8 cellular contexts compared by ENCODE assay signal in the genomic region with DNA sequence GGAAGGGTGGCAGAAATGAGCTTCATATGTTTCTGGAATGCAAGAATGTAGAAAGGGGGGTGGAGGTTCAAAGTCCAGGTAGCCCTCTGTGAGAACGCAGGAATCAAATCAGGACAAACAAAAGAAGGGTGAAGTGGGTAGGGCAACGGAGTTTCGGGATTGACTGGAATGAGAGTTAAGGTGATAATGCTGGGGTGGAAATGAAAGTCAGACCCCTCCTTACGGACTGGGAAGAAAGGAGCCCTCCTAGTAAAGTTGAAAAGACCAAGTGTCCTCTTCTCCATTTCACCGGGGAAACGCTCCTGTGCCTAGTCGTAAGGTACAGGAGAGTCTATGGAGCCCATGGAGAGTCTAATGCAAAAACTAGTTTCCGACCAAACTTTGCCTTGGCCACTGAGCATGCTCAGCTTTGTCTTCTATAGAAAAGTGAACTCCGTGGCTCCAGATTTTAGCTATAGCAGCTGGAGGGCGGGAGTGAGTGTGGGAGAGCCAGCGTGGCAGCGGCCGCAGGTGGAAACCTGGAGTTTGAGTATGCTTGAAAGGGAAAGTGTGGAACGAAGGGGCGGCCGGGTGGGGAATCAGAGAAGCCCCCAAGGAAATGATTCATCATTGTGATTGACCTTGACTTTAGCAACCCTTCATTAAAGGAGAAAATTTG. TPM values are rescaled to one million over a fixed set of nuclear protein-coding genes. Genes with fewer than 3 reads are reported as not detected.
DNase-seq lines count a peak whose midpoint lies in the region; ATAC-seq, FAIRE-seq and TF ChIP-seq lines count a peak whose summit lies in the region.

No MANE protein-coding gene starts in this region.

- H3K4me3 ChIP-seq in CD8-positive, alpha-beta memory T cell (ENCODE audit: low read length) = peak overlapping the region; percentile 82
- peak overlapping the region; percentile 92 to 93 for H3K4me3 ChIP-seq in kidney (ENCODE audit: low read length in 2 of 2)

- no peak overlapping the region for H3K27ac ChIP-seq in CD8-positive, alpha-beta memory T cell (ENCODE audit: low read depth, low read length)
- peak overlapping the region; percentile 39 to 73 for H3K27ac ChIP-seq in kidney (ENCODE audit: low read depth in 2 of 2, low read length in 2 of 2)

- H3K27me3 ChIP-seq in CD8-positive, alpha-beta memory T cell (ENCODE audit: insufficient read depth, low read length, poor library complexity, severe bottlenecking) = peaks cover 6% of the 10 kb centered on the region

- peak; percentile 28 for ATAC-seq in GM21529 (IDR thresholded peaks at IDR 0.05; ENCODE audit: unreplicated experiment)

- no peaks in the 10 kb centered on the region for H3K36me3 ChIP-seq in CD8-positive, alpha-beta memory T cell (ENCODE audit: insufficient read depth, low read length)
- H3K36me3 ChIP-seq in kidney (ENCODE audit: control insufficient read depth in 1 of 2, insufficient read depth in 2 of 2, low read length in 2 of 2) = no peaks in the 10 kb centered on the region

- peaks cover 21% of the 10 kb centered on the region for H3K4me1 ChIP-seq in CD8-positive, alpha-beta memory T cell (ENCODE audit: insufficient read depth, low read length)
- peaks cover 3% of the 10 kb centered on the region in 2 donors for H3K4me1 ChIP-seq in kidney (ENCODE audit: control insufficient read depth in 1 of 2, insufficient read depth in 1 of 2, low read depth in 1 of 2, low read length in 2 of 2)

- TF ChIP-seq CTCF in kidney (IDR thresholded peaks at IDR 0.05; ENCODE audit: borderline replicate concordance, extremely low read depth, insufficient read depth) = no peak

- H3K4me1 Mint-ChIP-seq in CD8-positive, alpha-beta memory T cell = peaks cover 29 to 37% (median 29%) of the 10 kb centered on the region in 3 donors

- intact Hi-C loops in kidney (cut with DNase I) = no loop called here

- POLR2A ChIA-PET in CD8-positive, alpha-beta memory T cell (lab: Charles Lee) = interaction anchor here (1.0 kb wide), 1 partner anchor 68 kb away, joined by 3 read pairs; no protein-coding TSS in a partner anchor

- peaks cover 26 to 45% of the 10 kb centered on the region in 2 donors for H3K27me3 Mint-ChIP-seq in CD8-positive, alpha-beta memory T cell

- CTCF ChIA-PET in CD8-positive, alpha-beta memory T cell (lab: Charles Lee) = interaction anchor here (1.1 to 1.4 kb wide), 2 partner anchors 75 to 142 kb away, joined by 3 to 4 read pairs; no protein-coding TSS in a partner anchor

- peak in 4 of 5 donors; percentile 4 to 19 (median 9) for DNase-seq in CD8-positive, alpha-beta memory T cell
- DNase-seq in NCI-H1105 (lab: John Stamatoyannopoulos, UW) (peak; percentile 68), SW480 (ENCODE audit: low spot score) (peak; percentile 88), kidney (peak; percentile 68), HUDEP-2 (lab: John Stamatoyannopoulos, UW; ENCODE audit: unreplicated experiment in 76 of 76) (no peak)
- peak; percentile 31 for DNase-seq in central memory CD4-positive, alpha-beta T cell
- DNase-seq in stimulated activated CD4-positive, alpha-beta T cell treated with anti-CD3 and anti-CD28 coated beads, Interleukin-12 subunit alpha, Interleukin-12 subunit beta, amount 100 ng/mL, for 4 hours = peak; percentile 29

- peak overlapping the region in 6 of 8 donors; percentile 43 to 92 (median 84) for H3K27ac Mint-ChIP-seq in CD8-positive, alpha-beta memory T cell

- H3K4me3 Mint-ChIP-seq in CD8-positive, alpha-beta memory T cell = peak overlapping the region; percentile 90 to 99 (median 97)

- peaks cover 0 to 9% (median 5%) of the 10 kb centered on the region in 3 donors for H3K36me3 Mint-ChIP-seq in CD8-positive, alpha-beta memory T cell

- no peaks in the 10 kb centered on the region for H3K9me3 ChIP-seq in CD8-positive, alpha-beta memory T cell (ENCODE audit: low read length)
- no peaks in the 10 kb centered on the region for H3K9me3 ChIP-seq in kidney (ENCODE audit: control insufficient read depth in 1 of 2, low read length in 2 of 2)

- peaks cover 6 to 9% (median 6%) of the 10 kb centered on the region in 5 donors for H3K9me3 Mint-ChIP-seq in CD8-positive, alpha-beta memory T cell

- peak overlapping the region; percentile 67 to 74 for H3K9ac ChIP-seq in kidney (ENCODE audit: low read length in 2 of 2)

- FAIRE-seq in kidney (lab: Jason Lieb, UNC) = no peak

RNA-seq across cellular contexts. Expression of gene LRRC1, which starts 1.4 kb away (rescaled TPM):
- 1 to 10 TPM; 2.4 to 2.5 TPM for total RNA-seq in CD8-positive, alpha-beta memory T cell
- polyA plus RNA-seq in CD8-positive, alpha-beta memory T cell = 1.6 TPM
- 12.6 TPM for total RNA-seq in kidney
- polyA plus RNA-seq in kidney (ENCODE audit: insufficient read depth, low read depth, low replicate concordance) = 7.8 TPM

Comparison
In these comparisons a context has a peak if more than half of its experiments do, and no peak if none do; other contexts are left out.
1. DNase-seq: peak in CD8-positive, alpha-beta memory T cell (4 of 5), NCI-H1105 (single experiment), SW480 (single experiment), central memory CD4-positive, alpha-beta T cell (single experiment), kidney (single experiment) and stimulated activated CD4-positive, alpha-beta T cell treated with anti-CD3 and anti-CD28 coated beads, Interleukin-12 subunit alpha, Interleukin-12 subunit beta, amount 100 ng/mL, for 4 hours (single experiment); none in HUDEP-2 (0 of 76).